ENCODE assay signal across 8 cellular contexts in the genomic region with DNA sequence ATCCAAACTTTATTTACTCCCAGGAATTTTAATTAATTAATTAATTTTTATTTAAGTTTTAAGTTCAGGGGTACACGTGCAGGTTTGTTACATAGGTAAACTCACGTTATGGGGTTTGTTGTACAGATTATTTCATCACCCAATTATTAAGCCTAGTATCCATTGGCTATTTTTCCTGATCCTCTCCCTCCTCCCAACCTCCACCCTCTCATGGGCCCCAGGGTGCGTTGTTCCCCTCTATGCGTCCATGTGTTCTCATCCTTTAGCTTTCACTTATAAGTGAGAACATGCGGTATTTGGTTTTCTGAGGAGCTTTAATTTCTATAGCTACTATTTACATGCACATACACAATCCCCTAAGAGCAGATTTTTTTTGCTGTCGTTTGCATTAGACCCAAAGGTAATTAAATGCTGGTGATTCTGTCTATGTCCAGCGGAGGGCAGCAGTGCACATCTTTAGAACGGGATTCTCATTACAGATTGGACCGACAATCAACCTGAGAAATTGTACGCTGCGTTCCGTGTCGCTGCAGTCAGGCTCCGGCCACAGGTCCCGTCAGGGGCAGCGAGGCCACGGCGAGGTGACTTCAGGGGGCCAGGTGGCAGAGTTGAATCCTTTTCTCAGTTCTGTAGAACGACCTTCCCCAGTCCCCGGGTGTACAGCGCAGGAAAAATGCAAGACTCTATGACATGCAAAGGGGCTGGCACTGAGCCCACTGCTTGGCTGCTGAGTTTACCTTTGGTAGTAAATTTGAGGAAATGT. TPM values are rescaled to one million over a fixed set of nuclear protein-coding genes. Genes with fewer than 3 reads are reported as not detected.
DNase-seq lines count a peak whose midpoint lies in the region; ATAC-seq and TF ChIP-seq lines count a peak whose summit lies in the region.

No MANE protein-coding gene starts in this region.

- peak; percentile 69 to 79 (median 70) for TF ChIP-seq CTCF in ascending aorta (IDR thresholded peaks at IDR 0.05)
- peak; percentile 9 to 72 (median 56) for TF ChIP-seq CTCF in sigmoid colon (IDR thresholded peaks at IDR 0.05)

- H3K27ac ChIP-seq in ascending aorta (no peak overlapping the region), sigmoid colon (no peak overlapping the region)

- intact Hi-C loops in ascending aorta (cut with DNase I) (loop anchor here (1.0 to 10.0 kb wide), 5 partner anchors 13 to 1105 kb away; partner anchors contain the start of genes DHRS7 and SNAPC1), sigmoid colon (cut with DNase I) (no loop called here)

- peak; percentile 93 for DNase-seq in NCI-H1694 treated with DMSO at 0.1 percent for 48 hours (lab: John Stamatoyannopoulos, UW)
- DNase-seq in T-helper 2 cell treated with Interferon-gamma antibody and Interleukin-4, amounts not matched to agents 5 μg/mL and 100 μg/mL, for 36 hours (ENCODE audit: low spot score) = peak; percentile 62
- DNase-seq in ascending aorta (ENCODE audit: low spot score in 2 of 2) = peak in 1 of 2 donors; percentile 92
- peak; percentile 7 to 8 for DNase-seq in hippocampal formation (lab: John Stamatoyannopoulos, UW)
- DNase-seq in sigmoid colon = peak; percentile 77
- DNase-seq in cortex of kidney (lab: John Stamatoyannopoulos, UW) = no peak

- WGBS in sigmoid colon, 2 donors = 3 to 6% methylated on average over 21 of the region's 21 CpGs

- no peaks in the 10 kb centered on the region for H3K36me3 Mint-ChIP-seq in T-helper 2 cell treated with Interferon-gamma antibody and Interleukin-4, amounts not matched to agents 5 μg/mL and 100 μg/mL, for 36 hours (ENCODE audit: low read depth)

- H3K9me3 ChIP-seq in ascending aorta = no peaks in the 10 kb centered on the region
- H3K9me3 ChIP-seq in sigmoid colon = no peaks in the 10 kb centered on the region

- no peaks in the 10 kb centered on the region for H3K27me3 ChIP-seq in ascending aorta
- H3K27me3 ChIP-seq in sigmoid colon = peaks cover 0 to 32% (median 7%) of the 10 kb centered on the region in 3 donors

- peak overlapping the region; percentile 35 to 57 for H3K4me3 ChIP-seq in ascending aorta
- peak overlapping the region in 3 of 4 donors; percentile 26 to 39 (median 36) for H3K4me3 ChIP-seq in sigmoid colon

- peak; percentile 92 for ATAC-seq in GM18502 (IDR thresholded peaks at IDR 0.05; ENCODE audit: poor library complexity, unreplicated experiment)
- ATAC-seq in HG02885 (IDR thresholded peaks at IDR 0.05; ENCODE audit: poor library complexity, unreplicated experiment) = peak; percentile 92

- no peak for TF ChIP-seq POLR2A in sigmoid colon (IDR thresholded peaks at IDR 0.05)

- H3K4me1 Mint-ChIP-seq in T-helper 2 cell treated with Interferon-gamma antibody and Interleukin-4, amounts not matched to agents 5 μg/mL and 100 μg/mL, for 36 hours (ENCODE audit: low read depth) = peaks cover 5% of the 10 kb centered on the region

- H3K27me3 Mint-ChIP-seq in T-helper 2 cell treated with Interferon-gamma antibody and Interleukin-4, amounts not matched to agents 5 μg/mL and 100 μg/mL, for 36 hours (ENCODE audit: low read depth) = peaks cover 64% of the 10 kb centered on the region

- no peaks in the 10 kb centered on the region for H3K9me3 Mint-ChIP-seq in T-helper 2 cell treated with Interferon-gamma antibody and Interleukin-4, amounts not matched to agents 5 μg/mL and 100 μg/mL, for 36 hours

- peak overlapping the region; percentile 73 for H3K4me3 Mint-ChIP-seq in T-helper 2 cell treated with Interferon-gamma antibody and Interleukin-4, amounts not matched to agents 5 μg/mL and 100 μg/mL, for 36 hours

- TF ChIP-seq EP300 in sigmoid colon (IDR thresholded peaks at IDR 0.05) = no peak

- H3K4me1 ChIP-seq in ascending aorta (no peaks in the 10 kb centered on the region), sigmoid colon (peaks cover 0 to 5% (median 1%) of the 10 kb centered on the region in 4 donors)

- no peak overlapping the region for H3K27ac Mint-ChIP-seq in T-helper 2 cell treated with Interferon-gamma antibody and Interleukin-4, amounts not matched to agents 5 μg/mL and 100 μg/mL, for 36 hours

- H3K36me3 ChIP-seq in ascending aorta = no peaks in the 10 kb centered on the region
- no peaks in the 10 kb centered on the region for H3K36me3 ChIP-seq in sigmoid colon

RNA-seq across cellular contexts. Expression of gene TMEM30B, which starts 11.6 kb away (rescaled TPM):
- total RNA-seq in ascending aorta (21.5 TPM), sigmoid colon (1 to 10 TPM in 2 of 4 donors, under 1 TPM in 2; 0.54 to 1.4 (median 1.0) TPM)
- polyA plus RNA-seq in sigmoid colon = 10 to 100 TPM; 12.0 to 21.0 (median 12.0) TPM

RNA-seq across cellular contexts. Expression of gene PRKCH, which starts 51.9 kb away (rescaled TPM):
- total RNA-seq in ascending aorta = 20.2 TPM
- total RNA-seq in sigmoid colon = 10 to 100 TPM in 3 of 4 donors, 1 to 10 TPM in 1; 7.6 to 19.9 (median 12.7) TPM
- polyA plus RNA-seq in sigmoid colon = 10 to 100 TPM in 1 of 3 donors, 1 to 10 TPM in 2; 4.2 to 16.2 (median 4.6) TPM
